ENCODE assay signal across 12 cellular contexts in the genomic region with DNA sequence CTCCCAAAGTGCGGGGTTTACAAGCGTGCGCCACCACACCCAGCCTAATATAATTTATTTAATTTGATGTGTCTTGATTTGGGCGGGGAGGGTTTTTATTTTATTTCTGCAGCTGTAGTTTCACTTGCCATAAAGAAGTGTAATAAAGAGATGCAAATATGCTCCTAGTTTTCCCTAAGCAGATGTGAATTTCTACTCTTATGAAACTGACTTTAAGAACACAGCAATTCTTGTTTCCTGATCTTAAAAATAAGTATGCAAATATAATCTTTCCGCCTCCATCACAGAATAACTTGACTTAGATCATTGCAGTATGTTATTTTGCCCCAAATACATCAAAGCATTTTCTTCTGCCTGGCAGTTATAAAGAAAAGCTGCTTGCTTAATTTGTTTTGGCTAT.
"Had no signal": no experiment of that assay in that cellular context is flagged by ENCODE, and none has a peak within 500 bp of the region (broad histone marks: within the 10 kb centered on the region; RNA-seq: fewer than 3 reads in every experiment).

No MANE protein-coding gene starts in this region.

- ATAC-seq: effector memory CD8-positive, alpha-beta T cell; gastrocnemius medialis; left lung had no signal

- H3K36me3 ChIP-seq: ovary, thyroid gland, uterus had no signal

- H3K27me3 ChIP-seq: gastrocnemius medialis, left lung, ovary, thyroid gland, uterus had no signal

- DNase-seq: activated CD4-positive, alpha-beta T cell treated with anti-CD3 and anti-CD28 coated beads, Interleukin-2, amount 50 U/mL, for 48 hours; activated CD4-positive, CD25-positive, alpha-beta regulatory T cell treated with anti-CD3 and anti-CD28 coated beads, Interleukin-2, amount 50 U/mL, for 72 hours; activated naive CD4-positive, alpha-beta T cell; effector memory CD8-positive, alpha-beta T cell; gastrocnemius medialis; left lung; ovary; stimulated activated CD4-positive, alpha-beta T cell treated with anti-CD3 and anti-CD28 coated beads, Interleukin-4, amount 100 ng/mL, for 1 hour; thyroid gland; uterus had no signal

- H3K4me3 ChIP-seq: gastrocnemius medialis, left lung, ovary, thyroid gland, uterus had no signal

- FAIRE-seq: keratinocyte had no signal

- H3K27ac ChIP-seq: epithelial cell of prostate, left lung, ovary, thyroid gland, uterus had no signal

- H3K9me3 ChIP-seq: gastrocnemius medialis, left lung, ovary, thyroid gland, uterus had no signal
